ENCODE assay signal across 12 cellular contexts in the genomic region with DNA sequence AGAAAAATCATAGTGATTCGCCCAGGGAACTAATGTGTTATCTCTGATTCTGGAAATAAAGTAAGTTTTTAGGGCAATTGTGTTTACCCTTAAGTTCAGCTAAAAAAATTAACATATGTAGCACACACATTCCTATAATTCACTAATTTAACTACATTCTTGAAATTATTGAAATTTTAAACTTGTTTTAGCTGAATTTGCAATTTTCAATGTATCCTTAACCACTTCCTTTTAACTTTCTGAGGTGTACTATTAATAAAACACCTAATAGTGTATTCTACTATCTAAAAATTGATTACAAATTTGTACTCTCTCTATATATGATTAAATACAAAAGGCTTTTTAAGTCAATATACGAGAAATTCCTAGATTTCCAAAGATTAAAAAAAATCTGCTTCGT. TPM values are rescaled to one million over a fixed set of nuclear protein-coding genes. Genes with fewer than 3 reads are reported as not detected.
DNase-seq lines count a peak whose midpoint lies in the region; ATAC-seq and TF ChIP-seq lines count a peak whose summit lies in the region.
"Had no signal": no experiment of that assay in that cellular context is flagged by ENCODE, and none has a peak within 500 bp of the region (broad histone marks: within the 10 kb centered on the region; RNA-seq: fewer than 3 reads in every experiment).

No MANE protein-coding gene starts in this region.

- peaks cover 20% of the 10 kb centered on the region for H4K20me1 ChIP-seq in OCI-LY3 (ENCODE audit: insufficient read depth, low read length)
- no peaks in the 10 kb centered on the region for H4K20me1 ChIP-seq in fibroblast of lung (ENCODE audit: control insufficient read depth, extremely low read depth, insufficient read depth, low read length)

- intact Hi-C loops in heart left ventricle (cut with DNase I) (loop anchor here in 1 of 10 donors (10.0 kb wide), 1 partner anchor 55 kb away; no protein-coding TSS in a partner anchor), upper lobe of right lung (cut with DNase I) (no loop called here)

- H2AFZ ChIP-seq in OCI-LY3 (ENCODE audit: low read depth, low read length): no peak overlapping the region
- H2AFZ ChIP-seq in fibroblast of lung (ENCODE audit: low read length): no peak overlapping the region

- H3K27me3 ChIP-seq in cardiac muscle cell (no peaks in the 10 kb centered on the region), heart left ventricle (no peaks in the 10 kb centered on the region), OCI-LY3 (ENCODE audit: low read depth, low read length) (no peaks in the 10 kb centered on the region), fibroblast of lung (ENCODE audit: control insufficient read depth, insufficient read depth, low read length) (no peaks in the 10 kb centered on the region), upper lobe of right lung (no peaks in the 10 kb centered on the region)
- H3K27me3 ChIP-seq: spleen had no signal

- TF ChIP-seq CTCF in cardiac muscle cell (IDR thresholded peaks at IDR 0.05; ENCODE audit: low read depth, low read length) (no peak), heart left ventricle (IDR thresholded peaks at IDR 0.05) (no peak), OCI-LY3 (IDR thresholded peaks at IDR 0.05; ENCODE audit: low read depth, low read length) (no peak), fibroblast of lung (conservative IDR thresholded peaks at IDR 0.05 in 1 of 2, IDR thresholded peaks at IDR 0.05 in 1 of 2; ENCODE audit: low read depth in 1 of 2, low read length in 2 of 2) (no peak), upper lobe of right lung (IDR thresholded peaks at IDR 0.05) (no peak), progenitor cell of endocrine pancreas (IDR thresholded peaks at IDR 0.05; ENCODE audit: unreplicated experiment) (no peak)

- peak overlapping the region; percentile 77; the same call in 1 of the 2 replicates for H3K9ac ChIP-seq in OCI-LY3 (ENCODE audit: low read length)
- H3K9ac ChIP-seq in fibroblast of lung (ENCODE audit: insufficient read depth, low read length): no peak overlapping the region

- H3K36me3 ChIP-seq in cardiac muscle cell (no peaks in the 10 kb centered on the region), heart left ventricle (peaks cover 0 to 4% (median 0%) of the 10 kb centered on the region in 9 donors), OCI-LY3 (replicated peaks; ENCODE audit: low read depth, low read length) (peaks cover 16% of the 10 kb centered on the region), fibroblast of lung (ENCODE audit: control insufficient read depth, insufficient read depth, low read length) (no peaks in the 10 kb centered on the region), upper lobe of right lung (no peaks in the 10 kb centered on the region)

- H3K36me3 Mint-ChIP-seq in progenitor cell of endocrine pancreas (ENCODE audit: insufficient read depth): no peaks in the 10 kb centered on the region

- H3K4me1 Mint-ChIP-seq in progenitor cell of endocrine pancreas (ENCODE audit: low read depth): peaks cover 35% of the 10 kb centered on the region

- H3K79me2 ChIP-seq in OCI-LY3 (ENCODE audit: low read length) (peaks cover 91% of the 10 kb centered on the region), fibroblast of lung (ENCODE audit: control insufficient read depth, insufficient read depth, low read length) (peaks cover 79% of the 10 kb centered on the region)

- peak overlapping the region; percentile 87 for H3K4me3 ChIP-seq in cardiac muscle cell
- H3K4me3 ChIP-seq in heart left ventricle: peak overlapping the region in 5 of 12 donors; percentile 65 to 79 (median 75)
- H3K4me3 ChIP-seq in OCI-LY3 (ENCODE audit: low read length): peak overlapping the region; percentile 86
- H3K4me3 ChIP-seq in fibroblast of lung (replicated peaks in 1 of 4; ENCODE audit: control extremely low read depth in 1 of 4, insufficient read depth in 1 of 4, low read depth in 3 of 4, low read length in 4 of 4): peak overlapping the region; percentile 1 to 98 (median 81)
- peak overlapping the region; percentile 79 for H3K4me3 ChIP-seq in upper lobe of right lung

- no peak for DNase-seq in cardiac muscle cell (ENCODE audit: low read depth in 1 of 2, low spot score in 1 of 2)
- no peak for DNase-seq in heart left ventricle
- DNase-seq in fibroblast of lung (ENCODE audit: low read depth in 2 of 2): no peak
- DNase-seq in upper lobe of right lung: no peak
- DNase-seq in progenitor cell of endocrine pancreas (ENCODE audit: low spot score, unreplicated experiment): no peak
- no peak for DNase-seq in dermis blood vessel endothelial cell
- DNase-seq: AML-193, NCI-H1048, RPMI8226, spleen had no signal

- no peak for TF ChIP-seq POLR2A in heart left ventricle (IDR thresholded peaks at IDR 0.05)

- WGBS in heart left ventricle, 4 donors: 74 to 84% (median 80%) methylated on average over 3 of the region's 3 CpGs

- ATAC-seq in heart left ventricle: no peak
- ATAC-seq in upper lobe of right lung: no peak
- ATAC-seq in HG02642 (IDR thresholded peaks at IDR 0.05; ENCODE audit: poor library complexity, unreplicated experiment): no peak

- no peak overlapping the region for H3K4me3 Mint-ChIP-seq in progenitor cell of endocrine pancreas (ENCODE audit: low read depth)

- no peak overlapping the region for H3K27ac Mint-ChIP-seq in progenitor cell of endocrine pancreas

- peaks cover 23% of the 10 kb centered on the region for H3K4me1 ChIP-seq in cardiac muscle cell (ENCODE audit: low read depth)
- H3K4me1 ChIP-seq in heart left ventricle: peaks cover 8 to 61% (median 38%) of the 10 kb centered on the region in 12 donors
- H3K4me1 ChIP-seq in OCI-LY3 (ENCODE audit: low read length): peaks cover 26% of the 10 kb centered on the region
- peaks cover 2% of the 10 kb centered on the region for H3K4me1 ChIP-seq in fibroblast of lung (ENCODE audit: control insufficient read depth, extremely low read depth, insufficient read depth, low read length)
- H3K4me1 ChIP-seq in upper lobe of right lung: peaks cover 49% of the 10 kb centered on the region

- no peaks in the 10 kb centered on the region for H3K27me3 Mint-ChIP-seq in progenitor cell of endocrine pancreas

- no peaks in the 10 kb centered on the region for H3K9me3 Mint-ChIP-seq in progenitor cell of endocrine pancreas (ENCODE audit: low read depth)

- no peaks in the 10 kb centered on the region for H3K9me3 ChIP-seq in cardiac muscle cell (ENCODE audit: low read depth)
- H3K9me3 ChIP-seq in heart left ventricle: no peaks in the 10 kb centered on the region
- H3K9me3 ChIP-seq in OCI-LY3 (ENCODE audit: insufficient read depth, low read length): peaks cover 10% of the 10 kb centered on the region; the same call in 1 of the 2 replicates
- H3K9me3 ChIP-seq in fibroblast of lung (ENCODE audit: control insufficient read depth, insufficient read depth, low read depth, low read length): no peaks in the 10 kb centered on the region
- no peaks in the 10 kb centered on the region for H3K9me3 ChIP-seq in upper lobe of right lung

- H3K27ac ChIP-seq in cardiac muscle cell: no peak overlapping the region
- no peak overlapping the region for H3K27ac ChIP-seq in heart left ventricle
- H3K27ac ChIP-seq in OCI-LY3 (ENCODE audit: low read length): no peak overlapping the region
- H3K27ac ChIP-seq in fibroblast of lung (ENCODE audit: insufficient read depth, low read length): no peak overlapping the region
- H3K27ac ChIP-seq in upper lobe of right lung: no peak overlapping the region

- H3K4me2 ChIP-seq in OCI-LY3 (ENCODE audit: low read length): peak overlapping the region; percentile 84
- H3K4me2 ChIP-seq in fibroblast of lung (ENCODE audit: extremely low read depth, insufficient read depth, low read length): peak overlapping the region; percentile 91

RNA-seq across cellular contexts. Expression of a gene that starts 2.2 kb away (rescaled TPM):
- total RNA-seq in cardiac muscle cell (4.5 and 12.9 TPM in 2 replicates), heart left ventricle (10 to 100 TPM in 6 of 9 donors, 1 to 10 TPM in 3; 6.2 to 13.5 (median 10.5) TPM), fibroblast of lung (9.2 and 9.7 TPM in 2 replicates), upper lobe of right lung (12.4 TPM), progenitor cell of endocrine pancreas (17.9 and 19.5 TPM in 2 replicates), dermis blood vessel endothelial cell (8.9 and 13.3 TPM in 2 replicates)
- polyA plus RNA-seq in cardiac muscle cell (8.8 and 12.2 TPM in 2 replicates), heart left ventricle (1 to 10 TPM; 2.1 to 3.3 TPM), fibroblast of lung (5.4 and 6.1 TPM in 2 replicates)
- polyA plus RNA-seq in fibroblast of lung (2012): 3.7 and 4.5 TPM in 2 replicates
- polyA minus RNA-seq in fibroblast of lung (ENCODE audit: low replicate concordance): 2.3 and 4.6 TPM in 2 replicates

RNA-seq across cellular contexts. Expression of a gene that starts 2.5 kb away (rescaled TPM):
- 13.8 and 20.7 TPM in 2 replicates for total RNA-seq in cardiac muscle cell
- polyA plus RNA-seq in cardiac muscle cell: 18.2 and 18.4 TPM in 2 replicates
- total RNA-seq in heart left ventricle: 10 to 100 TPM; 15.2 to 24.0 (median 19.4) TPM
- polyA plus RNA-seq in heart left ventricle: 1 to 10 TPM; 2.7 to 7.0 TPM
- 22.1 and 24.9 TPM in 2 replicates for total RNA-seq in fibroblast of lung
- 8.1 and 10.7 TPM in 2 replicates for polyA plus RNA-seq in fibroblast of lung
- 5.2 and 7.6 TPM in 2 replicates for polyA plus RNA-seq in fibroblast of lung (2012)
- polyA minus RNA-seq in fibroblast of lung (ENCODE audit: low replicate concordance): 5.0 and 6.0 TPM in 2 replicates
- total RNA-seq in upper lobe of right lung: 12.6 TPM
- 25.0 and 28.5 TPM in 2 replicates for total RNA-seq in progenitor cell of endocrine pancreas
- total RNA-seq in dermis blood vessel endothelial cell: 21.1 and 23.1 TPM in 2 replicates
